Comparison of ENCODE assay signal across 10 cellular contexts in genomic region chr10:33126118-33126517, GRCh38.
DNase-seq lines count a peak whose midpoint lies in the region; ATAC-seq and TF ChIP-seq lines count a peak whose summit lies in the region.
"Had no signal": no experiment of that assay in that cellular context is flagged by ENCODE, and none has a peak within 500 bp of the region (broad histone marks: within the 10 kb centered on the region; RNA-seq: fewer than 3 reads in every experiment).

No MANE protein-coding gene starts in this region.

- no peaks in the 10 kb centered on the region for H3K4me1 ChIP-seq in gastrocnemius medialis

- H3K36me3 ChIP-seq in gastrocnemius medialis = no peaks in the 10 kb centered on the region

- H3K4me3 Mint-ChIP-seq in HFFc6 = no peak overlapping the region
- H3K4me3 Mint-ChIP-seq in T-helper 2 cell treated with Interferon-gamma antibody and Interleukin-4, amounts not matched to agents 5 μg/mL and 100 μg/mL, for 36 hours = peak overlapping the region; percentile 44
- H3K4me3 Mint-ChIP-seq in endothelial cell (ENCODE audit: unreplicated experiment) = no peak overlapping the region

- H3K27me3 ChIP-seq in gastrocnemius medialis = no peaks in the 10 kb centered on the region

- H3K27ac Mint-ChIP-seq in HFFc6 = peak overlapping the region; percentile 63; the same call in 1 of the 2 replicates
- H3K27ac Mint-ChIP-seq in T-helper 2 cell treated with Interferon-gamma antibody and Interleukin-4, amounts not matched to agents 5 μg/mL and 100 μg/mL, for 36 hours = peak overlapping the region; percentile 90
- peak overlapping the region; percentile 80 for H3K27ac Mint-ChIP-seq in endothelial cell (ENCODE audit: unreplicated experiment)

- no peak for TF ChIP-seq POLR2A in gastrocnemius medialis (IDR thresholded peaks at IDR 0.05)

- no peaks in the 10 kb centered on the region; the same call in 1 of the 2 replicates for H3K27me3 Mint-ChIP-seq in HFFc6 (ENCODE audit: insufficient read depth)
- no peaks in the 10 kb centered on the region for H3K27me3 Mint-ChIP-seq in T-helper 2 cell treated with Interferon-gamma antibody and Interleukin-4, amounts not matched to agents 5 μg/mL and 100 μg/mL, for 36 hours (ENCODE audit: low read depth)
- H3K27me3 Mint-ChIP-seq in endothelial cell (ENCODE audit: unreplicated experiment) = no peaks in the 10 kb centered on the region

- peak overlapping the region; percentile 12 to 50 (median 24) for H3K27ac ChIP-seq in gastrocnemius medialis

- DNase-seq in HFFc6 (no peak), endothelial cell (ENCODE audit: low spot score) (no peak), gastrocnemius medialis (no peak), GF-D8 (lab: John Stamatoyannopoulos, UW) (no peak)
- peak; percentile 29 for DNase-seq in T-helper 2 cell treated with Interferon-gamma antibody and Interleukin-4, amounts not matched to agents 5 μg/mL and 100 μg/mL, for 36 hours (ENCODE audit: low spot score)
- DNase-seq: midbrain, NCI-H1417, substantia nigra had no signal

- no peaks in the 10 kb centered on the region for H3K9me3 ChIP-seq in gastrocnemius medialis

- no peak for TF ChIP-seq CTCF in HFFc6 (IDR thresholded peaks at IDR 0.05)
- TF ChIP-seq CTCF in endothelial cell (IDR thresholded peaks at IDR 0.05; ENCODE audit: unreplicated experiment) = no peak
- TF ChIP-seq CTCF in gastrocnemius medialis (IDR thresholded peaks at IDR 0.05 in 4 of 5, conservative IDR thresholded peaks at IDR 0.05 in 1 of 5) = no peak

- no peaks in the 10 kb centered on the region for H3K36me3 Mint-ChIP-seq in HFFc6 (ENCODE audit: low read depth)
- peaks cover 1% of the 10 kb centered on the region for H3K36me3 Mint-ChIP-seq in T-helper 2 cell treated with Interferon-gamma antibody and Interleukin-4, amounts not matched to agents 5 μg/mL and 100 μg/mL, for 36 hours (ENCODE audit: low read depth)
- no peaks in the 10 kb centered on the region for H3K36me3 Mint-ChIP-seq in endothelial cell (ENCODE audit: low read depth, unreplicated experiment)

- H3K9me3 Mint-ChIP-seq in HFFc6 = no peaks in the 10 kb centered on the region
- H3K9me3 Mint-ChIP-seq in T-helper 2 cell treated with Interferon-gamma antibody and Interleukin-4, amounts not matched to agents 5 μg/mL and 100 μg/mL, for 36 hours = peaks cover 4% of the 10 kb centered on the region
- no peaks in the 10 kb centered on the region for H3K9me3 Mint-ChIP-seq in endothelial cell (ENCODE audit: unreplicated experiment)

- ATAC-seq in gastrocnemius medialis (no peak), HG02623 (IDR thresholded peaks at IDR 0.05; ENCODE audit: unreplicated experiment) (no peak), HG02763 (IDR thresholded peaks at IDR 0.05; ENCODE audit: unreplicated experiment) (no peak)

- intact Hi-C loops in gastrocnemius medialis (cut with DNase I; ENCODE audit: low total_unique reads) = no loop called here

- in situ Hi-C loops in gastrocnemius medialis (cut with MboI; ENCODE audit: low sequenced_read_pairs in 4 of 4) = no loop called here

- H3K4me1 Mint-ChIP-seq in HFFc6 (ENCODE audit: low read depth) (peaks cover 72% of the 10 kb centered on the region), endothelial cell (ENCODE audit: unreplicated experiment) (peaks cover 24% of the 10 kb centered on the region)
- peaks cover 37% of the 10 kb centered on the region for H3K4me1 Mint-ChIP-seq in T-helper 2 cell treated with Interferon-gamma antibody and Interleukin-4, amounts not matched to agents 5 μg/mL and 100 μg/mL, for 36 hours (ENCODE audit: low read depth)

- no peak overlapping the region for H3K4me3 ChIP-seq in gastrocnemius medialis
